In the genomic region with DNA sequence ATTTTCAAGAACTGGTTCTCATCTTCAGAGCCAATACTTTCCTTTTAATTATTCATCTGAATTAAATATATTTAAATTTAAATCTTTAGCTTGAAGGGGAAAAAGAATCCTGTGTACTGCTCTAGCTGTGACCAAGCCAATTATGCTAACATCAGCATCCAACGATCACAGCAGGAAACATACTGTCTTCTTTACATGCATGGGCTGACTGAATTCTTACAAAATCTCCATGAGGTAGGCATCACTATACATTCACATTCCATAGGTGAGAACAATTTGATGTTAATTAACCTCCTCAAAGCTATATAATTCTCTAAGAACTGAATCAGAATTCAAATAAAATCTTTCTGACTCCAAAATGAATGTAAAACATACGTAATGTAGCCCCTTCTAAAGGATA, we compare ENCODE assay signal across 15 cellular contexts.
A peak's percentile ranks its signal among the peaks of the same experiment; 100 is the strongest.
DNase-seq lines count a peak whose midpoint lies in the region; ATAC-seq and TF ChIP-seq lines count a peak whose summit lies in the region.
"Had no signal": no experiment of that assay in that cellular context is flagged by ENCODE, and none has a peak within 500 bp of the region (broad histone marks: within the 10 kb centered on the region; RNA-seq: fewer than 3 reads in every experiment).

No MANE protein-coding gene starts in this region.

- peaks cover 37% of the 10 kb centered on the region for H3F3A ChIP-seq in GM23338 (replicated peaks; ENCODE audit: low read depth)

- 65% methylated on average over 2 of the region's 2 CpGs for WGBS in HUES64
- WGBS in mesendoderm (ENCODE audit: extremely low coverage, insufficient coverage, low lambda C conversion rate): no CpG with 5 or more reads among the region's 2 CpGs
- WGBS in prostate gland: 72% methylated on average over 2 of the region's 2 CpGs

- peak overlapping the region; percentile 95; the same call in 1 of the 2 replicates for H3K27ac Mint-ChIP-seq in GM23338
- H3K27ac Mint-ChIP-seq in WTC11: peak overlapping the region; percentile 99
- H3K27ac Mint-ChIP-seq: CD4-positive, CD25-positive, alpha-beta regulatory T cell; HFFc6 had no signal

- H2BK120ac ChIP-seq in mesendoderm (ENCODE audit: low read depth, low read length): no peak overlapping the region

- H4K8ac ChIP-seq in mesendoderm (ENCODE audit: low read depth, low read length): no peak overlapping the region

- no peak overlapping the region for H2AK5ac ChIP-seq in mesendoderm (ENCODE audit: low read length)

- H3K27ac ChIP-seq in GM23338 (ENCODE audit: low read depth) (peak overlapping the region; percentile 95), HUES64 (ENCODE audit: low read depth, low read length) (peak overlapping the region; percentile 92), mesendoderm (ENCODE audit: low read depth, low read length) (no peak overlapping the region), prostate gland (no peak overlapping the region)
- H3K27ac ChIP-seq: BLaER1 treated with 17β-estradiol and CSF1 and Interleukin-3, amounts not matched to agents 10 nM and 100 nM had no signal

- H3K4me3 Mint-ChIP-seq in GM23338: peak overlapping the region; percentile 99; the same call in 2 of the 3 replicates
- H3K4me3 Mint-ChIP-seq in WTC11: peak overlapping the region; percentile 99
- H3K4me3 Mint-ChIP-seq: CD4-positive, CD25-positive, alpha-beta regulatory T cell; HFFc6; IgD-negative memory B cell had no signal

- H3K4me3 ChIP-seq in GM23338: peak overlapping the region; percentile 51
- H3K4me3 ChIP-seq in HUES64 (ENCODE audit: low read length): peak overlapping the region; percentile 24; the same call in 1 of the 2 replicates
- H3K4me3 ChIP-seq in mesendoderm (ENCODE audit: low read length): no peak overlapping the region
- H3K4me3 ChIP-seq in prostate gland: no peak overlapping the region
- H3K4me3 ChIP-seq: BLaER1 treated with 17β-estradiol and CSF1 and Interleukin-3, amounts not matched to agents 10 nM and 100 nM had no signal

- no peak overlapping the region for H2AFZ ChIP-seq in GM23338

- H3K4me1 ChIP-seq in GM23338 (ENCODE audit: insufficient read depth) (peaks cover 24% of the 10 kb centered on the region), HUES64 (ENCODE audit: insufficient read depth, low read length) (peaks cover 17% of the 10 kb centered on the region), mesendoderm (ENCODE audit: control insufficient read depth, low read depth, low read length) (peaks cover 4% of the 10 kb centered on the region), prostate gland (replicated peaks) (no peaks in the 10 kb centered on the region)
- H3K4me1 ChIP-seq: BLaER1 treated with 17β-estradiol and CSF1 and Interleukin-3, amounts not matched to agents 10 nM and 100 nM had no signal

- no peaks in the 10 kb centered on the region for H3K27me3 ChIP-seq in GM23338 (ENCODE audit: insufficient read depth)
- no peaks in the 10 kb centered on the region for H3K27me3 ChIP-seq in HUES64 (ENCODE audit: insufficient read depth, low read length)
- no peaks in the 10 kb centered on the region for H3K27me3 ChIP-seq in mesendoderm (ENCODE audit: insufficient read depth, low read length, poor library complexity)
- H3K27me3 ChIP-seq in prostate gland (replicated peaks; ENCODE audit: insufficient read depth): no peaks in the 10 kb centered on the region
- H3K27me3 ChIP-seq: BLaER1 treated with 17β-estradiol and CSF1 and Interleukin-3, amounts not matched to agents 10 nM and 100 nM had no signal

- H3K79me2 ChIP-seq in GM23338 (replicated peaks; ENCODE audit: insufficient read depth) (peaks cover 41% of the 10 kb centered on the region), mesendoderm (ENCODE audit: control insufficient read depth, insufficient read depth, low read length) (no peaks in the 10 kb centered on the region)

- H3K18ac ChIP-seq in mesendoderm (ENCODE audit: low read length): no peak overlapping the region

- no peaks in the 10 kb centered on the region for H3K79me1 ChIP-seq in mesendoderm (ENCODE audit: low read length)

- H3K36me3 ChIP-seq in GM23338 (ENCODE audit: insufficient read depth) (peaks cover 52% of the 10 kb centered on the region), HUES64 (ENCODE audit: insufficient read depth, low read length) (peaks cover 43% of the 10 kb centered on the region), mesendoderm (ENCODE audit: control insufficient read depth, insufficient read depth, low read length) (no peaks in the 10 kb centered on the region), prostate gland (no peaks in the 10 kb centered on the region)
- H3K36me3 ChIP-seq: BLaER1 treated with 17β-estradiol and CSF1 and Interleukin-3, amounts not matched to agents 10 nM and 100 nM had no signal

- CTCF ChIA-PET in WTC11 (lab: Charles Lee): interaction anchor here (0.7 kb wide), 1 partner anchor 26 kb away, joined by 3 read pairs; no protein-coding TSS in a partner anchor

- H3K9me3 Mint-ChIP-seq in GM23338: peaks cover 37% of the 10 kb centered on the region
- H3K9me3 Mint-ChIP-seq in WTC11: no peaks in the 10 kb centered on the region; the same call in 1 of the 2 replicates
- H3K9me3 Mint-ChIP-seq: IgD-negative memory B cell had no signal

- no peak overlapping the region for H3K4ac ChIP-seq in mesendoderm (ENCODE audit: low read depth, low read length)

- no peak overlapping the region for H3K23ac ChIP-seq in mesendoderm (ENCODE audit: low read length)

- H4K20me1 ChIP-seq in GM23338 (replicated peaks; ENCODE audit: insufficient read depth): peaks cover 8% of the 10 kb centered on the region; the same call in 1 of the 2 replicates
- H4K20me1 ChIP-seq: BLaER1 treated with 17β-estradiol and CSF1 and Interleukin-3, amounts not matched to agents 10 nM and 100 nM had no signal

- H2BK15ac ChIP-seq in mesendoderm (replicated peaks; ENCODE audit: low read depth): no peak overlapping the region

- H3K4me1 Mint-ChIP-seq in GM23338 (peaks cover 52% of the 10 kb centered on the region), WTC11 (peaks cover 60% of the 10 kb centered on the region)
- H3K4me1 Mint-ChIP-seq: CD4-positive, CD25-positive, alpha-beta regulatory T cell had no signal

- H3K36me3 Mint-ChIP-seq in GM23338 (ENCODE audit: low read depth) (peaks cover 97% of the 10 kb centered on the region), WTC11 (peaks cover 84% of the 10 kb centered on the region)
- H3K36me3 Mint-ChIP-seq: CD4-positive, CD25-positive, alpha-beta regulatory T cell had no signal

- H3K56ac ChIP-seq in mesendoderm (ENCODE audit: low read length): no peak overlapping the region

- no peak overlapping the region for H4K5ac ChIP-seq in mesendoderm (ENCODE audit: low read length)

- H3K9me3 ChIP-seq in HUES64 (ENCODE audit: insufficient read depth, low read depth, low read length) (no peaks in the 10 kb centered on the region), prostate gland (no peaks in the 10 kb centered on the region)
- H3K9me3 ChIP-seq: BLaER1 treated with 17β-estradiol and CSF1 and Interleukin-3, amounts not matched to agents 10 nM and 100 nM had no signal

- TF ChIP-seq CTCF in GM23338 (conservative IDR thresholded peaks at IDR 0.05; ENCODE audit: low read depth in 2 of 2): no peak
- TF ChIP-seq CTCF in WTC11 (IDR thresholded peaks at IDR 0.05): no peak
- TF ChIP-seq CTCF in prostate gland (IDR thresholded peaks at IDR 0.05): no peak

- intact Hi-C loops in prostate gland (cut with DNase I): no loop called here

- H3K9me2 ChIP-seq in GM23338 (ENCODE audit: insufficient read depth): peaks cover 4% of the 10 kb centered on the region; the same call in 1 of the 2 replicates

- peaks cover 65% of the 10 kb centered on the region for H3K27me3 Mint-ChIP-seq in GM23338 (ENCODE audit: insufficient read depth, low read depth, poor library complexity)
- peaks cover 2% of the 10 kb centered on the region; the same call in 1 of the 2 replicates for H3K27me3 Mint-ChIP-seq in WTC11 (ENCODE audit: low read depth)
- H3K27me3 Mint-ChIP-seq: CD4-positive, CD25-positive, alpha-beta regulatory T cell; IgD-negative memory B cell had no signal

- POLR2A ChIA-PET in WTC11 (lab: Charles Lee): no interaction called here

- H3K9ac ChIP-seq in HUES64 (ENCODE audit: low read depth, low read length) (no peak overlapping the region; the same call in 1 of the 2 replicates), mesendoderm (ENCODE audit: low read length) (no peak overlapping the region)
- H3K9ac ChIP-seq: BLaER1 treated with 17β-estradiol and CSF1 and Interleukin-3, amounts not matched to agents 10 nM and 100 nM had no signal

- H3K4me2 ChIP-seq in GM23338: peak overlapping the region; percentile 75
- H3K4me2 ChIP-seq in mesendoderm (ENCODE audit: low read length): no peak overlapping the region
- H3K4me2 ChIP-seq: BLaER1 treated with 17β-estradiol and CSF1 and Interleukin-3, amounts not matched to agents 10 nM and 100 nM had no signal

- ATAC-seq in GM23338: peak; percentile 19
- no peak for ATAC-seq in WTC11

- no peak overlapping the region for H2BK5ac ChIP-seq in mesendoderm (ENCODE audit: low read length)

- no peak for TF ChIP-seq POLR2A in prostate gland (IDR thresholded peaks at IDR 0.05)

- DNase-seq in GM23338 (ENCODE audit: low spot score) (peak; percentile 52), WTC11 (ENCODE audit: low spot score) (no peak), mesendoderm (peak; percentile 61), hypothalamus (lab: John Stamatoyannopoulos, UW) (no peak), SIG-M5 treated with dmso at 0.1 percent for 504 hours (lab: John Stamatoyannopoulos, UW; ENCODE audit: unreplicated experiment) (no peak), prostate gland (ENCODE audit: low spot score) (no peak)
- DNase-seq: ACHN; CD4-positive, CD25-positive, alpha-beta regulatory T cell; DMS53; GOT3; HCEC 1CT; HFFc6 had no signal

TF ChIP-seq in WTC11, 78 proteins besides CTCF, POLR2A, EP300 and RAD21 (continues in another document):
- TF ChIP-seq, protein P1, sequence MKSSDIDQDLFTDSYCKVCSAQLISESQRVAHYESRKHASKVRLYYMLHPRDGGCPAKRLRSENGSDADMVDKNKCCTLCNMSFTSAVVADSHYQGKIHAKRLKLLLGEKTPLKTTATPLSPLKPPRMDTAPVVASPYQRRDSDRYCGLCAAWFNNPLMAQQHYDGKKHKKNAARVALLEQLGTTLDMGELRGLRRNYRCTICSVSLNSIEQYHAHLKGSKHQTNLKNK (CRISPR knock-in tag; IDR thresholded peaks at IDR 0.05): no peak
- no peak for TF ChIP-seq JAZF1 (CRISPR knock-in tag; IDR thresholded peaks at IDR 0.05)

Comparison
In these comparisons a context has a peak if more than half of its experiments do, and no peak if none do; other contexts are left out.
1. DNase-seq: peak in GM23338 (single experiment) and mesendoderm (single experiment); none in WTC11 (single experiment), hypothalamus (0 of 51), SIG-M5 treated with dmso at 0.1 percent for 504 hours (single experiment) and prostate gland (single experiment).
2. H3K27ac ChIP-seq: peak in GM23338 (single experiment) and HUES64 (single experiment); none in mesendoderm (single experiment) and prostate gland (0 of 2).
3. H3K4me3 ChIP-seq: peak in GM23338 (single experiment) and HUES64 (single experiment); none in mesendoderm (single experiment) and prostate gland (0 of 2).